Comparison of ENCODE assay signal across 25 cellular contexts in genomic region chr6:126152346-126152745, GRCh38.
"Had no signal": no experiment of that assay in that cellular context is flagged by ENCODE, and none has a peak within 500 bp of the region (broad histone marks: within the 10 kb centered on the region; RNA-seq: fewer than 3 reads in every experiment).

No MANE protein-coding gene starts in this region.

- H3K27ac ChIP-seq: dorsolateral prefrontal cortex, epithelial cell of prostate, gastrocnemius medialis, left lung, psoas muscle, sigmoid colon, skin epidermis, thoracic aorta, tibial nerve, upper lobe of left lung had no signal

- FAIRE-seq: colon, islet of Langerhans, urothelium cell line had no signal

- H3K27me3 ChIP-seq: dorsolateral prefrontal cortex, gastrocnemius medialis, left lung, sigmoid colon, tibial nerve, upper lobe of left lung had no signal

- H3K9me3 ChIP-seq: gastrocnemius medialis, left lung, psoas muscle, sigmoid colon, thoracic aorta, tibial nerve, upper lobe of left lung had no signal

- H3K4me1 ChIP-seq: gastrocnemius medialis, left lung, psoas muscle, sigmoid colon, tibial nerve, upper lobe of left lung had no signal

- H3K4me3 ChIP-seq: dorsolateral prefrontal cortex, gastrocnemius medialis, left lung, psoas muscle, sigmoid colon, skin epidermis, thoracic aorta, tibial nerve, upper lobe of left lung had no signal

- H3K36me3 ChIP-seq: gastrocnemius medialis, left lung, sigmoid colon, thoracic aorta, tibial nerve, upper lobe of left lung had no signal

- DNase-seq: dorsolateral prefrontal cortex; effector CD4-positive, alpha-beta T cell; foreskin fibroblast; gastrocnemius medialis; head of caudate nucleus; left cardiac atrium; left lung; mesenchymal stem cell; midbrain; naive thymus-derived CD4-positive, alpha-beta T cell; nucleus accumbens; psoas muscle; right cardiac atrium; sigmoid colon; stimulated activated CD4-positive, alpha-beta T cell treated with anti-CD3 and anti-CD28 coated beads, Interleukin-15, amount 100 ng/mL, for 24 hours; stimulated activated CD4-positive, alpha-beta T cell treated with anti-CD3 and anti-CD28 coated beads, Interleukin-2, amount 100 ng/mL, for 48 hours; stimulated activated naive B cell treated with anti-CD40 and anti-IgM and Interleukin-4, amounts not matched to agents 10 μg/mL and 1 μg/mL and 100 μg/mL, for 72 hours; upper lobe of left lung had no signal
